9 cellular contexts compared by ENCODE assay signal in the genomic region with DNA sequence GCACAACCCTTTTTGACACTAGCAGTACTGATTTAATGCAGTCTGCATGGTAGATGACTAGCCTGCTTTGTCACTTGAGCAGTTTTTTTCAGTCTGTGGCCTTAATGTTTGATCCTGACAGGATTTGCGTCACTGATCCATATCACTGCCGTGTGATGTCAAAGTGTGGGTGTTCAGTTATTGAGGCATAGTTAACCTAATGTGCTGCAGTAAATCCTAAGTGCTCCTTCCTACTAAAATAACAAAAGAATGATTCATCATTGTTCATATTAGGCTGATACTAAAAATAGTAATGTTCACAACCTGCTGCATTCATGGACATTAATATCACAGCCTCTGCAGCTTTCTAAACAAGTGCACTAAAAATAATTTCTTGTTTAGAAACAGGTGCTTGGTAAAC.
DNase-seq lines count a peak whose midpoint lies in the region; ATAC-seq and TF ChIP-seq lines count a peak whose summit lies in the region.
"Had no signal": no experiment of that assay in that cellular context is flagged by ENCODE, and none has a peak within 500 bp of the region (broad histone marks: within the 10 kb centered on the region; RNA-seq: fewer than 3 reads in every experiment).

No MANE protein-coding gene starts in this region.

- TF ChIP-seq POLR2A in upper lobe of left lung (IDR thresholded peaks at IDR 0.05): no peak

- no peak overlapping the region for H3K4me3 ChIP-seq in brain microvascular endothelial cell (ENCODE audit: low read depth, low read length)
- no peak overlapping the region for H3K4me3 ChIP-seq in kidney epithelial cell (ENCODE audit: low read depth, low read length)
- no peak overlapping the region for H3K4me3 ChIP-seq in upper lobe of left lung

- 31 to 35% methylated on average over 2 of the region's 2 CpGs for WGBS in upper lobe of left lung, 2 donors

- TF ChIP-seq CTCF in brain microvascular endothelial cell (IDR thresholded peaks at IDR 0.05; ENCODE audit: low read depth, low read length, missing control alignments): no peak
- TF ChIP-seq CTCF in kidney epithelial cell (IDR thresholded peaks at IDR 0.05; ENCODE audit: insufficient read depth, low read length, poor library complexity, severe bottlenecking): no peak
- TF ChIP-seq CTCF in upper lobe of left lung (IDR thresholded peaks at IDR 0.05): no peak

- no peaks in the 10 kb centered on the region for H3K9me3 ChIP-seq in upper lobe of left lung

- no peaks in the 10 kb centered on the region for H3K36me3 ChIP-seq in brain microvascular endothelial cell (replicated peaks)
- no peaks in the 10 kb centered on the region for H3K36me3 ChIP-seq in kidney epithelial cell (ENCODE audit: control insufficient read depth, insufficient read depth, low read length)
- H3K36me3 ChIP-seq in upper lobe of left lung: no peaks in the 10 kb centered on the region

- H3K27me3 ChIP-seq in brain microvascular endothelial cell (replicated peaks) (no peaks in the 10 kb centered on the region), kidney epithelial cell (ENCODE audit: control insufficient read depth, insufficient read depth, low read length) (no peaks in the 10 kb centered on the region), upper lobe of left lung (no peaks in the 10 kb centered on the region)

- peak; percentile 8 to 34 for DNase-seq in activated CD4-positive, alpha-beta T cell treated with anti-CD3 and anti-CD28 coated beads for 4 hours
- no peak for DNase-seq in activated CD4-positive, alpha-beta T cell treated with anti-CD3 and anti-CD28 coated beads, Interleukin-2, amount 50 U/mL, for 4 hours
- peak; percentile 97 for DNase-seq in brain microvascular endothelial cell
- peak; percentile 63 for DNase-seq in kidney epithelial cell (ENCODE audit: low read depth)
- DNase-seq in upper lobe of left lung: peak in 1 of 2 donors; percentile 30
- no peak for DNase-seq in NCI-H1930 (lab: John Stamatoyannopoulos, UW)
- DNase-seq in NOMO-1 treated with DMSO at 0.1 percent for 48 hours (lab: John Stamatoyannopoulos, UW; ENCODE audit: unreplicated experiment): no peak
- no peak for DNase-seq in stimulated activated CD4-positive, alpha-beta T cell treated with anti-CD3 and anti-CD28 coated beads, Interleukin-2, amount 100 ng/mL, for 24 hours

- peak in 3 of 4 donors; percentile 32 to 85 (median 77) for TF ChIP-seq EP300 in upper lobe of left lung (IDR thresholded peaks at IDR 0.05)

- in situ Hi-C loops in brain microvascular endothelial cell (cut with HindIII; ENCODE audit: low pct_ligation_motif_present, low sequenced_read_pairs): no loop called here

- peak overlapping the region; percentile 82 for H3K27ac ChIP-seq in brain microvascular endothelial cell
- H3K27ac ChIP-seq in upper lobe of left lung: peak overlapping the region; percentile 59 to 82 (median 70)
- H3K27ac ChIP-seq: C4-2B had no signal

- peak; percentile 53 to 58 for ATAC-seq in upper lobe of left lung (ENCODE audit: low FRiP score in 2 of 2)

- H3K4me1 ChIP-seq in upper lobe of left lung: peaks cover 23 to 28% (median 25%) of the 10 kb centered on the region in 4 donors

Comparison
In these comparisons a context has a peak if more than half of its experiments do, and no peak if none do; other contexts are left out.
1. DNase-seq: peak in activated CD4-positive, alpha-beta T cell treated with anti-CD3 and anti-CD28 coated beads for 4 hours (2 of 2), brain microvascular endothelial cell (single experiment) and kidney epithelial cell (single experiment); none in activated CD4-positive, alpha-beta T cell treated with anti-CD3 and anti-CD28 coated beads, Interleukin-2, amount 50 U/mL, for 4 hours (0 of 2), NCI-H1930 (0 of 2), NOMO-1 treated with DMSO at 0.1 percent for 48 hours (single experiment) and stimulated activated CD4-positive, alpha-beta T cell treated with anti-CD3 and anti-CD28 coated beads, Interleukin-2, amount 100 ng/mL, for 24 hours (0 of 2).